ENCODE assay signal across 33 cellular contexts in genomic region chr18:63757541-63757940, GRCh38. TPM values are rescaled to one million over a fixed set of nuclear protein-coding genes. Genes with fewer than 3 reads are reported as not detected.
"Had no signal": no experiment of that assay in that cellular context is flagged by ENCODE, and none has a peak within 500 bp of the region (broad histone marks: within the 10 kb centered on the region; RNA-seq: fewer than 3 reads in every experiment).

No MANE protein-coding gene starts in this region.

- H3K4me3 ChIP-seq: adrenal gland, MG63, Peyer's patch had no signal

- H3K27ac ChIP-seq: adrenal gland, Peyer's patch, WERI-Rb-1 had no signal

- H3K27me3 ChIP-seq: adrenal gland, MG63, Peyer's patch had no signal

- ATAC-seq: activated CD8-positive, alpha-beta T cell treated with anti-CD3 and anti-CD28 coated beads, Interleukin-2, amount 10 ng/mL, durations not matched to agents 7 days and 5 days had no signal

- H3K36me3 ChIP-seq: adrenal gland, MG63, Peyer's patch, WERI-Rb-1 had no signal

- DNase-seq: activated CD4-positive, alpha-beta T cell treated with anti-CD3 and anti-CD28 coated beads for 1 hour; activated CD4-positive, alpha-beta T cell treated with anti-CD3 and anti-CD28 coated beads, Interleukin-2, amount 10 ng/mL, durations not matched to agents 7 days and 5 days; activated CD4-positive, alpha-beta T cell treated with anti-CD3 and anti-CD28 coated beads, Interleukin-2, amount 50 U/mL, for 48 hours; activated CD4-positive, CD25-positive, alpha-beta regulatory T cell; activated CD8-positive, alpha-beta T cell treated with anti-CD3 and anti-CD28 coated beads, Interleukin-2, amount 10 ng/mL, durations not matched to agents 7 days and 5 days; activated gamma-delta T cell; activated naive CD4-positive, alpha-beta T cell treated with Interleukin-2 at 50 U/mL for 16 hours; activated naive CD8-positive, alpha-beta T cell treated with anti-CD3 and anti-CD28 coated beads, Interleukin-2, amount 10 ng/mL, durations not matched to agents 7 days and 5 days; activated T-cell treated with anti-CD3 and anti-CD28 coated beads, Interleukin-2, amount 50 U/mL, for 24 hours; adrenal gland; caudate nucleus; Kasumi-1; KG1; MG63; NCI-H1092 treated with DMSO at 0.1 percent for 48 hours; NCI-H1417; NCI-H146; NCI-H187; NCI-H2029 treated with DMSO at 0.1 percent for 48 hours; NCI-H2107; NCI-H2171; NCI-H510A; NCI-H526; NCI-H748 treated with DMSO at 0.1 percent for 48 hours; NK-92 treated with Interleukin-12 subunit alpha and Interleukin-12 subunit beta, amount 100 ng/mL, for 24 hours; PC-3; Peyer's patch; RPMI8226; T1000; WERI-Rb-1 had no signal

- H3K4me1 ChIP-seq: adrenal gland, Peyer's patch had no signal

- H3K9me3 ChIP-seq: adrenal gland had no signal

RNA-seq across cellular contexts. Expression of gene SERPINB7, which starts 17.7 kb away (rescaled TPM):
- total RNA-seq: activated CD4-positive, alpha-beta T cell treated with anti-CD3 and anti-CD28 coated beads, Interleukin-2, amount 10 ng/mL, durations not matched to agents 7 days and 5 days; activated CD8-positive, alpha-beta T cell treated with anti-CD3 and anti-CD28 coated beads, Interleukin-2, amount 10 ng/mL, durations not matched to agents 7 days and 5 days; activated naive CD8-positive, alpha-beta T cell treated with anti-CD3 and anti-CD28 coated beads, Interleukin-2, amount 10 ng/mL, durations not matched to agents 7 days and 5 days; activated T-helper 2 cell treated with anti-CD3 and anti-CD28 coated beads, Interferon-gamma antibody, Interleukin-2, Interleukin-4, amounts not matched to agents 10 μg/mL and 5 μg/mL and 100 μg/mL, durations not matched to agents 14 hours and 24 hours and 36 hours; Peyer's patch; T-helper 1 cell treated with Interleukin-12 subunit alpha and Interleukin-12 subunit beta and Interleukin-4 antibody, amounts not matched to agents 30 ng/mL and 1 ng/mL, for 36 hours; T-helper 2 cell treated with Interferon-gamma antibody and Interleukin-4, amounts not matched to agents 100 ng/mL and 5 ng/mL, for 36 hours had no signal
- polyA plus RNA-seq: adrenal gland had no signal

RNA-seq across cellular contexts. Expression of gene SERPINB11, which starts 54.8 kb away (rescaled TPM):
- total RNA-seq: activated CD4-positive, alpha-beta T cell treated with anti-CD3 and anti-CD28 coated beads, Interleukin-2, amount 10 ng/mL, durations not matched to agents 7 days and 5 days; activated CD8-positive, alpha-beta T cell treated with anti-CD3 and anti-CD28 coated beads, Interleukin-2, amount 10 ng/mL, durations not matched to agents 7 days and 5 days; activated naive CD8-positive, alpha-beta T cell treated with anti-CD3 and anti-CD28 coated beads, Interleukin-2, amount 10 ng/mL, durations not matched to agents 7 days and 5 days; activated T-helper 2 cell treated with anti-CD3 and anti-CD28 coated beads, Interferon-gamma antibody, Interleukin-2, Interleukin-4, amounts not matched to agents 10 μg/mL and 5 μg/mL and 100 μg/mL, durations not matched to agents 14 hours and 24 hours and 36 hours; adrenal gland; PC-3; Peyer's patch; T-helper 1 cell treated with Interleukin-12 subunit alpha and Interleukin-12 subunit beta and Interleukin-4 antibody, amounts not matched to agents 30 ng/mL and 1 ng/mL, for 36 hours; T-helper 2 cell treated with Interferon-gamma antibody and Interleukin-4, amounts not matched to agents 100 ng/mL and 5 ng/mL, for 36 hours had no signal
